ENCODE assay signal across 1 cellular context in genomic region chr5:172868436-172868923, GRCh38.
TF ChIP-seq lines count a peak whose summit lies in the region.

No MANE protein-coding gene starts in this region.

TF ChIP-seq in HepG2, 621 proteins besides CTCF, POLR2A, EP300 and RAD21 (continued from another document and continues in another):
- no peak for TF ChIP-seq HHEX (CRISPR knock-in tag; IDR thresholded peaks at IDR 0.05)
- TF ChIP-seq ELF4 (CRISPR knock-in tag; IDR thresholded peaks at IDR 0.05; ENCODE audit: borderline replicate concordance), result no peak
- TF ChIP-seq DRAP1 (CRISPR knock-in tag; IDR thresholded peaks at IDR 0.05), result no peak
- TF ChIP-seq ZNF800 (CRISPR knock-in tag; IDR thresholded peaks at IDR 0.05), result no peak
- no peak for TF ChIP-seq SPEN (CRISPR knock-in tag; IDR thresholded peaks at IDR 0.05; ENCODE audit: low read depth)
- no peak for TF ChIP-seq ZNF318 (CRISPR knock-in tag; IDR thresholded peaks at IDR 0.05)
- no peak for TF ChIP-seq SIX4 (CRISPR knock-in tag; IDR thresholded peaks at IDR 0.05)
- no peak for TF ChIP-seq HNRNPLL (IDR thresholded peaks at IDR 0.05; ENCODE audit: low read depth, low read length, poor library complexity, severe bottlenecking)
- TF ChIP-seq TCF12 (IDR thresholded peaks at IDR 0.05), result no peak
- no peak for TF ChIP-seq TCF12 (CRISPR knock-in tag; IDR thresholded peaks at IDR 0.05)
- TF ChIP-seq SRSF4 (IDR thresholded peaks at IDR 0.05; ENCODE audit: low read depth, low read length, poor library complexity, severe bottlenecking), result no peak
- TF ChIP-seq ATRX (CRISPR knock-in tag; IDR thresholded peaks at IDR 0.05; ENCODE audit: borderline replicate concordance), result no peak
- TF ChIP-seq ZNF362 (CRISPR knock-in tag; IDR thresholded peaks at IDR 0.05; ENCODE audit: borderline replicate concordance), result no peak
- no peak for TF ChIP-seq HMGA1 (CRISPR knock-in tag; conservative IDR thresholded peaks at IDR 0.05)
- TF ChIP-seq ZNF574 (CRISPR knock-in tag; IDR thresholded peaks at IDR 0.05), result no peak
- no peak for TF ChIP-seq TEF (CRISPR knock-in tag; IDR thresholded peaks at IDR 0.05)
- no peak for TF ChIP-seq CHD2 (IDR thresholded peaks at IDR 0.05; ENCODE audit: low read depth, low read length)
- TF ChIP-seq ZNF543 (CRISPR knock-in tag; IDR thresholded peaks at IDR 0.05), result no peak
- TF ChIP-seq ZNF782 (CRISPR knock-in tag; IDR thresholded peaks at IDR 0.05; ENCODE audit: borderline replicate concordance), result no peak
- no peak for TF ChIP-seq ZNF891 (CRISPR knock-in tag; IDR thresholded peaks at IDR 0.05)
- TF ChIP-seq FLYWCH1 (CRISPR knock-in tag; IDR thresholded peaks at IDR 0.05), result no peak
- TF ChIP-seq MLXIP (CRISPR knock-in tag; IDR thresholded peaks at IDR 0.05; ENCODE audit: borderline replicate concordance), result no peak
- no peak for TF ChIP-seq ZNF562 (CRISPR knock-in tag; IDR thresholded peaks at IDR 0.05; ENCODE audit: borderline replicate concordance)
- TF ChIP-seq NCOA5 (CRISPR knock-in tag; IDR thresholded peaks at IDR 0.05), result no peak
- no peak for TF ChIP-seq TRIM22 (IDR thresholded peaks at IDR 0.05)
- no peak for TF ChIP-seq ZBTB8A (CRISPR knock-in tag; IDR thresholded peaks at IDR 0.05; ENCODE audit: borderline replicate concordance, low read depth)
- peak; percentile 98 for TF ChIP-seq MEIS2 (CRISPR knock-in tag; IDR thresholded peaks at IDR 0.05)
- TF ChIP-seq FIP1L1 (IDR thresholded peaks at IDR 0.05; ENCODE audit: borderline replicate concordance, insufficient read depth, low read depth, low read length), result no peak
- TF ChIP-seq MTERF4 (CRISPR knock-in tag; IDR thresholded peaks at IDR 0.05), result no peak
- no peak for TF ChIP-seq ZNF33A (CRISPR knock-in tag; IDR thresholded peaks at IDR 0.05; ENCODE audit: borderline replicate concordance)
- TF ChIP-seq ZNF576 (CRISPR knock-in tag; IDR thresholded peaks at IDR 0.05), result no peak
- TF ChIP-seq ZNF333 (CRISPR knock-in tag; IDR thresholded peaks at IDR 0.05; ENCODE audit: borderline replicate concordance), result no peak
- TF ChIP-seq ZNF317 (CRISPR knock-in tag; IDR thresholded peaks at IDR 0.05), result peak; percentile 96
- no peak for TF ChIP-seq ZNF678 (CRISPR knock-in tag; IDR thresholded peaks at IDR 0.05)
- TF ChIP-seq KAT7 (CRISPR knock-in tag; IDR thresholded peaks at IDR 0.05; ENCODE audit: borderline replicate concordance), result no peak
- TF ChIP-seq NFYB (CRISPR knock-in tag; IDR thresholded peaks at IDR 0.05), result no peak
